23 cellular contexts compared by ENCODE assay signal in genomic region chr19:45774765-45775164, GRCh38. TPM values are rescaled to one million over a fixed set of nuclear protein-coding genes. Genes with fewer than 3 reads are reported as not detected.
DNase-seq lines count a peak whose midpoint lies in the region; TF ChIP-seq lines count a peak whose summit lies in the region.
"Had no signal": no experiment of that assay in that cellular context is flagged by ENCODE, and none has a peak within 500 bp of the region (broad histone marks: within the 10 kb centered on the region; RNA-seq: fewer than 3 reads in every experiment).

No MANE protein-coding gene starts in this region.

- H3K27ac Mint-ChIP-seq in activated CD4-positive, alpha-beta memory T cell treated with anti-CD3 and anti-CD28 coated beads, Interleukin-2, amount 10 ng/mL, durations not matched to agents 7 days and 5 days, result no peak overlapping the region
- H3K27ac Mint-ChIP-seq: activated T-helper 17 cell treated with anti-CD3 and anti-CD28 coated beads, Interleukin-2, amount 50 U/mL, for 72 hours; CD14-positive monocyte; memory B cell; nephron had no signal

- no peak overlapping the region for H2AFZ ChIP-seq in smooth muscle cell (ENCODE audit: low read depth)

- DNase-seq in DMS53 (lab: John Stamatoyannopoulos, UW) (peak; percentile 59), DMS53 treated with DMSO at 0.1 percent for 48 hours (lab: John Stamatoyannopoulos, UW; ENCODE audit: unreplicated experiment) (no peak), epithelial cell of proximal tubule (ENCODE audit: low read depth) (no peak), smooth muscle cell (lab: John Stamatoyannopoulos, UW; ENCODE audit: unreplicated experiment) (no peak), cortex of kidney (lab: John Stamatoyannopoulos, UW) (no peak)
- DNase-seq in activated CD4-positive, alpha-beta memory T cell treated with anti-CD3 and anti-CD28 coated beads, Interleukin-2, amount 10 ng/mL, durations not matched to agents 7 days and 5 days, result no peak
- DNase-seq: activated CD4-positive, CD25-positive, alpha-beta regulatory T cell; amniotic stem cell; IMR-90; NCI-H1930; NCI-H510A; SHP77 treated with DMSO at 0.1 percent for 48 hours; stimulated activated CD4-positive, alpha-beta T cell treated with anti-CD3 and anti-CD28 coated beads, Interleukin-15, amount 100 ng/mL, for 24 hours; stimulated activated naive CD4-positive, alpha-beta T cell treated with Interleukin-2 at 50 U/mL for 16 hours; T-helper 2 cell; upper lobe of left lung had no signal

- H3K4me3 ChIP-seq in epithelial cell of proximal tubule (ENCODE audit: low read depth, low read length) (no peak overlapping the region), smooth muscle cell (no peak overlapping the region)
- H3K4me3 ChIP-seq: upper lobe of left lung had no signal

- H3K4me1 Mint-ChIP-seq in activated CD4-positive, alpha-beta memory T cell treated with anti-CD3 and anti-CD28 coated beads, Interleukin-2, amount 10 ng/mL, durations not matched to agents 7 days and 5 days, result peaks cover 25% of the 10 kb centered on the region

- no peak overlapping the region for H3K9ac ChIP-seq in smooth muscle cell (ENCODE audit: low read depth)

- peaks cover 32% of the 10 kb centered on the region for H3F3A ChIP-seq in smooth muscle cell (ENCODE audit: low read depth)

- 91% methylated on average over 9 of the region's 9 CpGs for WGBS in smooth muscle cell (ENCODE audit: low lambda C conversion rate)

- peaks cover 37% of the 10 kb centered on the region for H4K20me1 ChIP-seq in smooth muscle cell (ENCODE audit: low read depth)

- no peak overlapping the region for H3K27ac ChIP-seq in smooth muscle cell (ENCODE audit: low read depth)
- H3K27ac ChIP-seq: upper lobe of left lung had no signal

- no peaks in the 10 kb centered on the region for H3K27me3 Mint-ChIP-seq in activated CD4-positive, alpha-beta memory T cell treated with anti-CD3 and anti-CD28 coated beads, Interleukin-2, amount 10 ng/mL, durations not matched to agents 7 days and 5 days

- H3K4me2 ChIP-seq in smooth muscle cell, result no peak overlapping the region

- H3K79me2 ChIP-seq in smooth muscle cell (ENCODE audit: low read depth), result peaks cover under 1% of the 10 kb centered on the region

- H3K4me1 ChIP-seq in smooth muscle cell (ENCODE audit: low read depth), result peaks cover 3% of the 10 kb centered on the region

- H3K4me3 Mint-ChIP-seq in activated CD4-positive, alpha-beta memory T cell treated with anti-CD3 and anti-CD28 coated beads, Interleukin-2, amount 10 ng/mL, durations not matched to agents 7 days and 5 days, result no peak overlapping the region
- H3K4me3 Mint-ChIP-seq: activated T-helper 17 cell treated with anti-CD3 and anti-CD28 coated beads, Interleukin-2, amount 50 U/mL, for 72 hours; memory B cell; nephron had no signal

- peak; percentile 41 for TF ChIP-seq CTCF in epithelial cell of proximal tubule (conservative IDR thresholded peaks at IDR 0.05; ENCODE audit: low read depth, low read length)
- peak; percentile 6 for TF ChIP-seq CTCF in smooth muscle cell (IDR thresholded peaks at IDR 0.05; ENCODE audit: borderline replicate concordance, insufficient read depth, poor library complexity, severe bottlenecking)

- H3K9me3 ChIP-seq in smooth muscle cell (replicated peaks; ENCODE audit: low read depth), result no peaks in the 10 kb centered on the region
- H3K9me3 ChIP-seq: upper lobe of left lung had no signal

- no peaks in the 10 kb centered on the region for H3K27me3 ChIP-seq in smooth muscle cell (ENCODE audit: low read depth)
- H3K27me3 ChIP-seq: upper lobe of left lung had no signal

- H3K36me3 Mint-ChIP-seq in activated CD4-positive, alpha-beta memory T cell treated with anti-CD3 and anti-CD28 coated beads, Interleukin-2, amount 10 ng/mL, durations not matched to agents 7 days and 5 days (ENCODE audit: low read depth), result peaks cover 18% of the 10 kb centered on the region

- no peaks in the 10 kb centered on the region for H3K36me3 ChIP-seq in smooth muscle cell (ENCODE audit: low read depth)

- CTCF ChIA-PET in activated CD4-positive, alpha-beta memory T cell treated with anti-CD3 and anti-CD28 coated beads, Interleukin-2, amount 10 ng/mL, durations not matched to agents 7 days and 5 days (lab: Charles Lee), result interaction anchor here (7.4 kb wide), 1 partner anchor 24 kb away, joined by 212 read pairs; no protein-coding TSS in a partner anchor

- POLR2A ChIA-PET in activated CD4-positive, alpha-beta memory T cell treated with anti-CD3 and anti-CD28 coated beads, Interleukin-2, amount 10 ng/mL, durations not matched to agents 7 days and 5 days (lab: Charles Lee), result interaction anchor here (1.2 kb wide), 1 partner anchor 18 kb away, joined by 3 read pairs; the partner anchor contains the start of gene DMWD

- no peaks in the 10 kb centered on the region for H3K9me3 Mint-ChIP-seq in activated CD4-positive, alpha-beta memory T cell treated with anti-CD3 and anti-CD28 coated beads, Interleukin-2, amount 10 ng/mL, durations not matched to agents 7 days and 5 days
- H3K9me3 Mint-ChIP-seq: activated T-helper 17 cell treated with anti-CD3 and anti-CD28 coated beads, Interleukin-2, amount 50 U/mL, for 72 hours; memory B cell; nephron had no signal

RNA-seq across cellular contexts. Expression of gene SIX5, which starts 5.7 kb away (rescaled TPM):
- total RNA-seq in epithelial cell of proximal tubule (8.2 and 11.2 TPM in 2 replicates), smooth muscle cell (10.2 and 15.3 TPM in 2 replicates)
- 16.0 and 19.7 TPM in 2 replicates for polyA plus RNA-seq in smooth muscle cell
- 1 to 10 TPM; 1.6 to 1.7 TPM for total RNA-seq in activated CD4-positive, alpha-beta memory T cell treated with anti-CD3 and anti-CD28 coated beads, Interleukin-2, amount 10 ng/mL, durations not matched to agents 7 days and 5 days
- polyA plus RNA-seq: CD14-positive monocyte had no signal

RNA-seq across cellular contexts. Expression of gene DMPK, which starts 7.5 kb away (rescaled TPM):
- total RNA-seq in epithelial cell of proximal tubule (10.9 and 21.0 TPM in 2 replicates), smooth muscle cell (19.2 and 23.6 TPM in 2 replicates)
- 32.7 and 47.7 TPM in 2 replicates for polyA plus RNA-seq in smooth muscle cell
- total RNA-seq in activated CD4-positive, alpha-beta memory T cell treated with anti-CD3 and anti-CD28 coated beads, Interleukin-2, amount 10 ng/mL, durations not matched to agents 7 days and 5 days, result 10 to 100 TPM; 29.5 to 32.5 TPM

RNA-seq across cellular contexts. Expression of gene DMWD, which starts 17.9 kb away (rescaled TPM):
- 35.7 and 38.8 TPM in 2 replicates for total RNA-seq in epithelial cell of proximal tubule
- 14.9 and 16.1 TPM in 2 replicates for total RNA-seq in smooth muscle cell
- polyA plus RNA-seq in smooth muscle cell, result 57.6 and 96.4 TPM in 2 replicates
- 10 to 100 TPM; 63.1 to 65.4 TPM for total RNA-seq in activated CD4-positive, alpha-beta memory T cell treated with anti-CD3 and anti-CD28 coated beads, Interleukin-2, amount 10 ng/mL, durations not matched to agents 7 days and 5 days

RNA-seq across cellular contexts. Expression of gene RSPH6A, which starts 40.3 kb away (rescaled TPM):
- total RNA-seq in epithelial cell of proximal tubule (0.07 TPM in 1 of 2 replicates, not detected in the other), smooth muscle cell (0.22 TPM in 1 of 2 replicates, not detected in the other)
- polyA plus RNA-seq in smooth muscle cell, result 0.15 TPM in 1 of 2 replicates, not detected in the other
- under 1 TPM; 0.25 to 0.30 TPM for total RNA-seq in activated CD4-positive, alpha-beta memory T cell treated with anti-CD3 and anti-CD28 coated beads, Interleukin-2, amount 10 ng/mL, durations not matched to agents 7 days and 5 days
- total RNA-seq: glomerular endothelial cell had no signal
- polyA plus RNA-seq: CD14-positive monocyte had no signal

RNA-seq across cellular contexts. Expression of gene MEIOSIN, which starts 41.5 kb away (rescaled TPM):
- total RNA-seq in epithelial cell of proximal tubule (not detected in 2 replicates), smooth muscle cell (not detected in 2 replicates)
- 0.12 TPM in 1 of 2 replicates, not detected in the other for polyA plus RNA-seq in smooth muscle cell
- total RNA-seq in activated CD4-positive, alpha-beta memory T cell treated with anti-CD3 and anti-CD28 coated beads, Interleukin-2, amount 10 ng/mL, durations not matched to agents 7 days and 5 days, result not detected
- total RNA-seq: glomerular endothelial cell, IMR-90, renal cortical epithelial cell, upper lobe of left lung had no signal
- polyA plus RNA-seq: CD14-positive monocyte, esophagus, IMR-90 had no signal
